Comparison of ENCODE assay signal across 8 cellular contexts in the genomic region with DNA sequence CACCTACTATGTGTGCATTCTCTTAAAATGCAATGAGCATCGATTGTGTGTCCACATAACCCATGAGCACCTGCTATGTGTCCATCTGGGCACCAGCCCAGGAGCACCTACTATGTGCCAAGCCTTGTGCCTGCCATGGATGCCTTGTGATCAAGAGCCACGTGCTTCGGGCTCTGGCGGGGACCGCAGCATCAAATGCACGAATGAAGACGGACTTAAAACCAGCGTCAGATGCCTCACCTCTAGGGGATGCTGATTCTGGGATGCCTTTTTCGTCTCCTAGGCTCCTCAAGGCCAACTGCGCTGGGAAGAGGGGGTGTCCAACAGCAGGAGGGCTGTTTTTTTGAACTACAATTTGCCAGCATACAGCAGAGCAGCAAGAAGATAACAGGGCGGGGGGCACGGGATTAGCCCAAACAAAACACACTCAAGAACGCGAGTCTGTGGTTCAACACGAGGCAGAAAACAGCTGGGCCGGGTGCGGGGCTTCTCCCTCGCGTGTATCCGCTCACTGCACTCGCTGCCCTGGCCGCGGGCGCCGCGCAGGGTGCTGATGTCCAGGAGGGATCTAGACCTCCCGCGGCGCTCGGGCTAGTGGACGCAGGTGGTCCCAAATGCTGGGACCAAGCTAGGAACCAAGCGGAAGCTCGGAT. TPM values are rescaled to one million over a fixed set of nuclear protein-coding genes. Genes with fewer than 3 reads are reported as not detected.
DNase-seq lines count a peak whose midpoint lies in the region; ATAC-seq and TF ChIP-seq lines count a peak whose summit lies in the region.

No MANE protein-coding gene starts in this region.

- TF ChIP-seq POLR2A in sigmoid colon (IDR thresholded peaks at IDR 0.05): no peak

- peak overlapping the region; percentile 25 to 64; a peak in 3 of 4 replicates for H3K4me3 ChIP-seq in DND-41 (ENCODE audit: low read depth in 1 of 2, low read length in 2 of 2)
- H3K4me3 ChIP-seq in Loucy (ENCODE audit: low read length, poor library complexity, severe bottlenecking): no peak overlapping the region
- peak overlapping the region; percentile 26 to 93 (median 66) for H3K4me3 ChIP-seq in heart right ventricle
- peak overlapping the region; percentile 62 to 71 (median 66) for H3K4me3 ChIP-seq in sigmoid colon

- no peaks in the 10 kb centered on the region for H3K9me2 ChIP-seq in Loucy (replicated peaks; ENCODE audit: low read depth, low read length)

- H3K36me3 ChIP-seq in DND-41 (ENCODE audit: insufficient read depth, low read length): no peaks in the 10 kb centered on the region
- no peaks in the 10 kb centered on the region for H3K36me3 ChIP-seq in Loucy (ENCODE audit: insufficient read depth, low read length)
- no peaks in the 10 kb centered on the region for H3K36me3 ChIP-seq in heart right ventricle
- H3K36me3 ChIP-seq in sigmoid colon: no peaks in the 10 kb centered on the region

- peaks cover 15% of the 10 kb centered on the region for H3K27me3 ChIP-seq in DND-41 (ENCODE audit: insufficient read depth, low read length, poor library complexity)
- no peaks in the 10 kb centered on the region for H3K27me3 ChIP-seq in Loucy (ENCODE audit: insufficient read depth, low read length, poor library complexity, severe bottlenecking)
- peaks cover 0 to 44% (median 0%) of the 10 kb centered on the region in 7 donors for H3K27me3 ChIP-seq in heart right ventricle
- H3K27me3 ChIP-seq in sigmoid colon: no peaks in the 10 kb centered on the region

- TF ChIP-seq CTCF in DND-41 (IDR thresholded peaks at IDR 0.05; ENCODE audit: borderline replicate concordance, extremely low read depth, low read length, poor library complexity, severe bottlenecking) (peak; percentile 7), Loucy (conservative IDR thresholded peaks at IDR 0.05; ENCODE audit: low read length) (no peak), heart right ventricle (IDR thresholded peaks at IDR 0.05) (peak in 1 of 9 donors; percentile 5), sigmoid colon (IDR thresholded peaks at IDR 0.05) (no peak), GM20000 (IDR thresholded peaks at IDR 0.05; ENCODE audit: extremely low read depth, missing control alignments) (no peak)

- ATAC-seq in DND-41 (ENCODE audit: insufficient read depth, low read depth) (no peak), heart right ventricle (peak in 5 of 8 donors; percentile 1 to 11 (median 1)), GM21786 (IDR thresholded peaks at IDR 0.05; ENCODE audit: unreplicated experiment) (no peak)
- no peak for ATAC-seq in activated T-cell treated with anti-CD3 and anti-CD28 coated beads, Interleukin-2, amount 50 U/mL, for 4 hours

- H3F3A ChIP-seq in Loucy (ENCODE audit: low read depth): no peaks in the 10 kb centered on the region

- H4K20me1 ChIP-seq in DND-41 (ENCODE audit: insufficient read depth, low read length) (peaks cover 24% of the 10 kb centered on the region), Loucy (ENCODE audit: insufficient read depth, low read length, poor library complexity, severe bottlenecking) (no peaks in the 10 kb centered on the region)

- H3K4me1 ChIP-seq in DND-41 (ENCODE audit: insufficient read depth, low read length) (peaks cover 18% of the 10 kb centered on the region), Loucy (ENCODE audit: insufficient read depth, low read length, poor library complexity, severe bottlenecking) (peaks cover 8% of the 10 kb centered on the region), heart right ventricle (peaks cover 29 to 58% (median 51%) of the 10 kb centered on the region in 9 donors), sigmoid colon (peaks cover 0 to 61% (median 52%) of the 10 kb centered on the region in 4 donors)

- no peak for DNase-seq in DND-41
- DNase-seq in activated T-cell treated with anti-CD3 and anti-CD28 coated beads, Interleukin-2, amount 50 U/mL, for 4 hours: no peak
- DNase-seq in heart right ventricle: no peak
- DNase-seq in sigmoid colon: peak; percentile 78
- no peak for DNase-seq in GM20000 (ENCODE audit: low spot score)
- no peak for DNase-seq in NCI-H226

- H3K4me1 Mint-ChIP-seq in activated T-cell treated with anti-CD3 and anti-CD28 coated beads, Interleukin-2, amount 50 U/mL, for 4 hours (ENCODE audit: low read depth): peaks cover 15% of the 10 kb centered on the region

- no peaks in the 10 kb centered on the region for H3K9me3 Mint-ChIP-seq in activated T-cell treated with anti-CD3 and anti-CD28 coated beads, Interleukin-2, amount 50 U/mL, for 4 hours

- peak overlapping the region; percentile 67 for H3K9ac ChIP-seq in DND-41 (ENCODE audit: low read depth, low read length)
- no peak overlapping the region for H3K9ac ChIP-seq in Loucy (ENCODE audit: low read depth, low read length, poor library complexity, severe bottlenecking)

- WGBS in heart right ventricle, 2 donors: 4% methylated on average over 33 of the region's 33 CpGs
- WGBS in sigmoid colon, 2 donors: 2 to 4% methylated on average over 33 of the region's 33 CpGs

- H3K79me2 ChIP-seq in DND-41 (ENCODE audit: insufficient read depth, low read length) (no peaks in the 10 kb centered on the region), Loucy (ENCODE audit: insufficient read depth, low read length) (0 out of 2 replicates have a peak, but pooled peaks cover 3% of the 10 kb centered on the region)

- H3K4me2 ChIP-seq in DND-41 (ENCODE audit: insufficient read depth, low read length) (peak overlapping the region; percentile 97), Loucy (ENCODE audit: low read depth, low read length, poor library complexity, severe bottlenecking) (peak overlapping the region; percentile 20)

- no peak for TF ChIP-seq EP300 in sigmoid colon (IDR thresholded peaks at IDR 0.05)

- peaks cover 15% of the 10 kb centered on the region for H3K27me3 Mint-ChIP-seq in activated T-cell treated with anti-CD3 and anti-CD28 coated beads, Interleukin-2, amount 50 U/mL, for 4 hours (ENCODE audit: low read depth)

- no peaks in the 10 kb centered on the region for H3K9me3 ChIP-seq in DND-41 (ENCODE audit: insufficient read depth, low read length, severe bottlenecking)
- H3K9me3 ChIP-seq in Loucy (ENCODE audit: insufficient read depth, low read depth, low read length): no peaks in the 10 kb centered on the region
- no peaks in the 10 kb centered on the region for H3K9me3 ChIP-seq in heart right ventricle
- no peaks in the 10 kb centered on the region for H3K9me3 ChIP-seq in sigmoid colon

- intact Hi-C loops in heart right ventricle (cut with DNase I) (no loop called here), sigmoid colon (cut with DNase I) (no loop called here)

- H2AFZ ChIP-seq in DND-41 (ENCODE audit: low read depth, low read length) (peak overlapping the region; percentile 56), Loucy (ENCODE audit: low read length) (no peak overlapping the region)

- H3K36me3 Mint-ChIP-seq in activated T-cell treated with anti-CD3 and anti-CD28 coated beads, Interleukin-2, amount 50 U/mL, for 4 hours (ENCODE audit: insufficient read depth): no peaks in the 10 kb centered on the region

- H3K27ac ChIP-seq in DND-41 (ENCODE audit: low read length): no peak overlapping the region
- peak overlapping the region; percentile 82 to 98 (median 88) for H3K27ac ChIP-seq in heart right ventricle
- peak overlapping the region; percentile 90 to 98 (median 96) for H3K27ac ChIP-seq in sigmoid colon

- peak overlapping the region; percentile 85 for H3K4me3 Mint-ChIP-seq in activated T-cell treated with anti-CD3 and anti-CD28 coated beads, Interleukin-2, amount 50 U/mL, for 4 hours

RNA-seq across cellular contexts. Expression of a gene that starts 1.2 kb away (rescaled TPM):
- under 1 TPM; 0.11 to 0.19 (median 0.13) TPM for total RNA-seq in activated T-cell treated with anti-CD3 and anti-CD28 coated beads, Interleukin-2, amount 50 U/mL, for 4 hours
- total RNA-seq in heart right ventricle: 10 to 100 TPM in 8 of 10 donors, 1 to 10 TPM in 2; 9.0 to 16.9 (median 14.9) TPM
- polyA plus RNA-seq in heart right ventricle: 10 to 100 TPM in 1 of 2 donors, 1 to 10 TPM in 1; 6.9 to 13.1 TPM
- total RNA-seq in sigmoid colon: 10 to 100 TPM in 1 of 4 donors, 1 to 10 TPM in 3; 5.4 to 11.9 (median 5.7) TPM
- polyA plus RNA-seq in sigmoid colon: 1 to 10 TPM in 2 of 3 donors, under 1 TPM in 1; 0.69 to 4.0 (median 1.8) TPM

RNA-seq across cellular contexts. Expression of a gene that starts 36.5 kb away (rescaled TPM):
- 100 to 1,000 TPM; 112 to 131 (median 125) TPM for total RNA-seq in activated T-cell treated with anti-CD3 and anti-CD28 coated beads, Interleukin-2, amount 50 U/mL, for 4 hours
- 10 to 100 TPM; 44.2 to 75.0 (median 55.6) TPM for total RNA-seq in heart right ventricle
- 100 to 1,000 TPM; 136 to 288 TPM for polyA plus RNA-seq in heart right ventricle
- total RNA-seq in sigmoid colon: 10 to 100 TPM; 36.7 to 52.7 (median 43.6) TPM
- 10 to 100 TPM; 36.0 to 57.0 (median 49.0) TPM for polyA plus RNA-seq in sigmoid colon

RNA-seq across cellular contexts. Expression of a gene that starts 41.8 kb away (rescaled TPM):
- total RNA-seq in activated T-cell treated with anti-CD3 and anti-CD28 coated beads, Interleukin-2, amount 50 U/mL, for 4 hours: 10 to 100 TPM; 61.3 to 77.9 (median 65.5) TPM
- 1 to 10 TPM; 1.8 to 6.6 (median 3.1) TPM for total RNA-seq in heart right ventricle
- polyA plus RNA-seq in heart right ventricle: 1 to 10 TPM; 2.0 to 4.6 TPM
- total RNA-seq in sigmoid colon: 1 to 10 TPM; 3.2 to 3.9 (median 3.6) TPM
- 10 to 100 TPM in 1 of 3 donors, 1 to 10 TPM in 2; 2.3 to 11.7 (median 4.8) TPM for polyA plus RNA-seq in sigmoid colon

RNA-seq across cellular contexts. Expression of a gene that starts 57.0 kb away (rescaled TPM):
- total RNA-seq in activated T-cell treated with anti-CD3 and anti-CD28 coated beads, Interleukin-2, amount 50 U/mL, for 4 hours: under 1 TPM; 0.30 to 0.46 (median 0.34) TPM
- total RNA-seq in heart right ventricle (10 to 100 TPM in 1 of 10 donors, 1 to 10 TPM in 9; 3.1 to 14.7 (median 5.8) TPM), sigmoid colon (10 to 100 TPM in 1 of 4 donors, 1 to 10 TPM in 3; 7.1 to 10.2 (median 8.3) TPM)
- polyA plus RNA-seq in heart right ventricle (10 to 100 TPM in 1 of 2 donors, 1 to 10 TPM in 1; 7.7 to 27.9 TPM), sigmoid colon (1 to 10 TPM in 2 of 3 donors, under 1 TPM in 1; 0.46 to 4.2 (median 2.4) TPM)

Comparison
In these comparisons a context has a peak if more than half of its experiments do, and no peak if none do; other contexts are left out.
1. ATAC-seq: peak in heart right ventricle (5 of 8); none in DND-41 (single experiment), activated T-cell treated with anti-CD3 and anti-CD28 coated beads, Interleukin-2, amount 50 U/mL, for 4 hours (0 of 2) and GM21786 (single experiment).
2. RNA of a gene that starts 1.2 kb away (total RNA-seq): 9.0 to 16.9 TPM in heart right ventricle and 5.4 to 11.9 TPM in sigmoid colon; 0.11 to 0.19 TPM in activated T-cell treated with anti-CD3 and anti-CD28 coated beads, Interleukin-2, amount 50 U/mL, for 4 hours; every median in the first group is over 4 times any median in the second.
3. RNA of a gene that starts 41.8 kb away (total RNA-seq): 61.3 to 77.9 TPM in activated T-cell treated with anti-CD3 and anti-CD28 coated beads, Interleukin-2, amount 50 U/mL, for 4 hours; 3.2 to 3.9 TPM in sigmoid colon and 1.8 to 6.6 TPM in heart right ventricle; every median in the first group is over 4 times any median in the second.